ENCODE assay signal across 2 cellular contexts in the genomic region with DNA sequence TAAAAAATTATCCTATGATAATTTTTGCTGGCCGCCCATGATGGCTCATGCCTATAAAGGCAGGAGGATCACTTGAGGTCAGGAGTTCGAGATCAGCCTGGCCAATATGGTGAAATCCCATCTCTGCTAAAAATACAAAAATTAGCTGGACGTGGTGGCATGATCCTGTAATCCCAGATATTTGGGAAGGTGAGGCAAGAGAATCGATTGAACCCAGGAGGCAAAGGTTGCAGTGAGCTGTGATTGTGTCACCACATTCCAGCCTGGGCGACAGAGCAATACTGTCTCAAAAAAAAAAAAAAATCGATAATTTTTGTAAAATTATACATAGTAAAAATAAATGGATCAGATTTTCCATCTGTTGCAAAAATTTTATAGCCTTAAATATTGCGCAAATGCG.
TF ChIP-seq lines count a peak whose summit lies in the region.

No MANE protein-coding gene starts in this region.

TF ChIP-seq in IMR-90, 13 proteins besides CTCF, POLR2A, EP300 and RAD21:
- TF ChIP-seq RCOR1 (IDR thresholded peaks at IDR 0.05; ENCODE audit: insufficient replicate concordance, low read length), result no peak
- TF ChIP-seq CEBPB (IDR thresholded peaks at IDR 0.05; ENCODE audit: low read depth, low read length), result 0 out of 2 replicates have a peak, but pooled peaks have one; percentile 3
- TF ChIP-seq CHD1 (IDR thresholded peaks at IDR 0.05; ENCODE audit: low read depth, low read length), result no peak

TF ChIP-seq in HepG2, 621 proteins besides CTCF, POLR2A, EP300 and RAD21:
- TF ChIP-seq ONECUT2 (CRISPR knock-in tag; IDR thresholded peaks at IDR 0.05) (peak; percentile 76), SYNCRIP (IDR thresholded peaks at IDR 0.05; ENCODE audit: insufficient read depth, low read depth, low read length) (no peak), CEBPG (CRISPR knock-in tag; IDR thresholded peaks at IDR 0.05) (0 out of 2 replicates have a peak, but pooled peaks have one; percentile 22), LCORL (IDR thresholded peaks at IDR 0.05) (peak; percentile 65; the same call in 1 of the 2 replicates), LCORL (CRISPR knock-in tag; IDR thresholded peaks at IDR 0.05) (0 out of 2 replicates have a peak, but pooled peaks have one; percentile 23), NCOR1 (IDR thresholded peaks at IDR 0.05; ENCODE audit: borderline replicate concordance, low read length) (0 out of 2 replicates have a peak, but pooled peaks have one; percentile 21), SALL1 (CRISPR knock-in tag; IDR thresholded peaks at IDR 0.05) (peak; percentile 61), FIP1L1 (IDR thresholded peaks at IDR 0.05; ENCODE audit: borderline replicate concordance, insufficient read depth, low read depth, low read length) (no peak), HNF4A (CRISPR knock-in tag; IDR thresholded peaks at IDR 0.05) (peak; percentile 59), CEBPB (IDR thresholded peaks at IDR 0.05; ENCODE audit: borderline replicate concordance, low read depth, low read length) (peak; percentile 41; the same call in 1 of the 2 replicates), RORA (CRISPR knock-in tag; IDR thresholded peaks at IDR 0.05) (no peak), KAT2B (IDR thresholded peaks at IDR 0.05; ENCODE audit: borderline replicate concordance, low read depth, low read length) (peak; percentile 59), HNF4G (IDR thresholded peaks at IDR 0.05; ENCODE audit: borderline replicate concordance, low read depth, low read length) (peak; percentile 45; the same call in 1 of the 2 replicates), HNF4G (CRISPR knock-in tag; IDR thresholded peaks at IDR 0.05; ENCODE audit: borderline replicate concordance, low read depth) (no peak), ZFP37 (CRISPR knock-in tag; IDR thresholded peaks at IDR 0.05; ENCODE audit: borderline replicate concordance) (no peak)
- TF ChIP-seq, protein P1, sequence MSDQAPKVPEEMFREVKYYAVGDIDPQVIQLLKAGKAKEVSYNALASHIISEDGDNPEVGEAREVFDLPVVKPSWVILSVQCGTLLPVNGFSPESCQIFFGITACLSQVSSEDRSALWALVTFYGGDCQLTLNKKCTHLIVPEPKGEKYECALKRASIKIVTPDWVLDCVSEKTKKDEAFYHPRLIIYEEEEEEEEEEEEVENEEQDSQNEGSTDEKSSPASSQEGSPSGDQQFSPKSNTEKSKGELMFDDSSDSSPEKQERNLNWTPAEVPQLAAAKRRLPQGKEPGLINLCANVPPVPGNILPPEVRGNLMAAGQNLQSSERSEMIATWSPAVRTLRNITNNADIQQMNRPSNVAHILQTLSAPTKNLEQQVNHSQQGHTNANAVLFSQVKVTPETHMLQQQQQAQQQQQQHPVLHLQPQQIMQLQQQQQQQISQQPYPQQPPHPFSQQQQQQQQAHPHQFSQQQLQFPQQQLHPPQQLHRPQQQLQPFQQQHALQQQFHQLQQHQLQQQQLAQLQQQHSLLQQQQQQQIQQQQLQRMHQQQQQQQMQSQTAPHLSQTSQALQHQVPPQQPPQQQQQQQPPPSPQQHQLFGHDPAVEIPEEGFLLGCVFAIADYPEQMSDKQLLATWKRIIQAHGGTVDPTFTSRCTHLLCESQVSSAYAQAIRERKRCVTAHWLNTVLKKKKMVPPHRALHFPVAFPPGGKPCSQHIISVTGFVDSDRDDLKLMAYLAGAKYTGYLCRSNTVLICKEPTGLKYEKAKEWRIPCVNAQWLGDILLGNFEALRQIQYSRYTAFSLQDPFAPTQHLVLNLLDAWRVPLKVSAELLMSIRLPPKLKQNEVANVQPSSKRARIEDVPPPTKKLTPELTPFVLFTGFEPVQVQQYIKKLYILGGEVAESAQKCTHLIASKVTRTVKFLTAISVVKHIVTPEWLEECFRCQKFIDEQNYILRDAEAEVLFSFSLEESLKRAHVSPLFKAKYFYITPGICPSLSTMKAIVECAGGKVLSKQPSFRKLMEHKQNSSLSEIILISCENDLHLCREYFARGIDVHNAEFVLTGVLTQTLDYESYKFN (CRISPR knock-in tag; conservative IDR thresholded peaks at IDR 0.05), result 0 out of 2 replicates have a peak, but pooled peaks have one; percentile 32
- TF ChIP-seq, protein P2, sequence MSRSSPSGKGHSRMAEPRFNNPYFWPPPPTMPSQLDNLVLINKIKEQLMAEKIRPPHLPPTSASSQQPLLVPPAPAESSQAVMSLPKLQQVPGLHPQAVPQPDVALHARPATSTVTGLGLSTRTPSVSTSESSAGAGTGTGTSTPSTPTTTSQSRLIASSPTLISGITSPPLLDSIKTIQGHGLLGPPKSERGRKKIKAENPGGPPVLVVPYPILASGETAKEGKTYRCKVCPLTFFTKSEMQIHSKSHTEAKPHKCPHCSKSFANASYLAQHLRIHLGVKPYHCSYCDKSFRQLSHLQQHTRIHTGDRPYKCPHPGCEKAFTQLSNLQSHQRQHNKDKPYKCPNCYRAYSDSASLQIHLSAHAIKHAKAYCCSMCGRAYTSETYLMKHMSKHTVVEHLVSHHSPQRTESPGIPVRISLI (CRISPR knock-in tag; IDR thresholded peaks at IDR 0.05; ENCODE audit: borderline replicate concordance), result peak; percentile 47; the same call in 1 of the 2 replicates
TF ChIP-seq in HepG2: peak in this region for 11.
